In genomic region chr3:177208223-177208622, GRCh38 we compare ENCODE assay signal across 17 cellular contexts. TPM values are rescaled to one million over a fixed set of nuclear protein-coding genes. Genes with fewer than 3 reads are reported as not detected.
DNase-seq lines count a peak whose midpoint lies in the region; ATAC-seq, FAIRE-seq and TF ChIP-seq lines count a peak whose summit lies in the region.
"Had no signal": no experiment of that assay in that cellular context is flagged by ENCODE, and none has a peak within 500 bp of the region (broad histone marks: within the 10 kb centered on the region; RNA-seq: fewer than 3 reads in every experiment).

No MANE protein-coding gene starts in this region.

- H3K9me3 ChIP-seq in Panc1 (ENCODE audit: control insufficient read depth, insufficient read depth, low read depth, low read length) = no peaks in the 10 kb centered on the region
- no peaks in the 10 kb centered on the region for H3K9me3 ChIP-seq in mucosa of rectum (ENCODE audit: control insufficient read depth in 2 of 2, low read length in 2 of 2)

- DNase-seq in Panc1 (ENCODE audit: low read depth, low spot score) = no peak
- DNase-seq in NCI-H2171 (lab: John Stamatoyannopoulos, UW) = no peak
- DNase-seq in AG08395 (ENCODE audit: low spot score) = no peak
- DNase-seq in pons (ENCODE audit: low spot score) = no peak
- DNase-seq: CD8-positive, alpha-beta T cell; DMS 273 treated with DMSO at 0.1 percent for 48 hours; DND-41; EL; GOT3; H7; HFFc6 had no signal

- intact Hi-C loops in Panc1 (cut with micrococcal nuclease; ENCODE audit: unreplicated experiment) = no loop called here

- H3K36me3 ChIP-seq in Panc1 (ENCODE audit: control insufficient read depth, insufficient read depth, low read length) (no peaks in the 10 kb centered on the region), mucosa of rectum (ENCODE audit: control insufficient read depth in 2 of 2, insufficient read depth in 2 of 2, low read length in 2 of 2) (no peaks in the 10 kb centered on the region)

- CTCF ChIA-PET in Panc1 (lab: Charles Lee) = no interaction called here

- H3K4me1 ChIP-seq in Panc1 (ENCODE audit: control insufficient read depth, insufficient read depth, low read length) (peaks cover 7% of the 10 kb centered on the region; the same call in 1 of the 2 replicates), mucosa of rectum (ENCODE audit: control insufficient read depth in 2 of 2, insufficient read depth in 2 of 2, low read length in 2 of 2) (peaks cover 19 to 34% of the 10 kb centered on the region in 2 donors)

- H3K9ac ChIP-seq in mucosa of rectum (ENCODE audit: low read depth in 1 of 2, low read length in 2 of 2) = no peak overlapping the region
- H3K9ac ChIP-seq: BLaER1 treated with 17β-estradiol and CSF1 and Interleukin-3, amounts not matched to agents 10 nM and 100 nM had no signal

- no peak for TF ChIP-seq CTCF in Panc1 (IDR thresholded peaks at IDR 0.05)

- ATAC-seq in Panc1 = no peak
- ATAC-seq: CD8-positive, alpha-beta T cell; GM12878; HCT116 had no signal

- in situ Hi-C loops in Panc1 (cut with HindIII; ENCODE audit: low pct_unique_long_range_greater_than_20kb, low sequenced_read_pairs) = no loop called here

- BruUV-seq in Panc1 (replicated peaks; lab: Mats Ljungman, UMichigan) = no TSS peak

- H3K27ac ChIP-seq in Panc1 (ENCODE audit: low read length) (peak overlapping the region; percentile 41; the same call in 1 of the 2 replicates), mucosa of rectum (ENCODE audit: low read depth in 2 of 2, low read length in 2 of 2) (peak overlapping the region; percentile 23 to 54)
- H3K27ac ChIP-seq: BLaER1 treated with 17β-estradiol and CSF1 and Interleukin-3, amounts not matched to agents 10 nM and 100 nM had no signal

- POLR2A ChIA-PET in Panc1 (lab: Charles Lee) = no interaction called here

- H3K27me3 ChIP-seq in Panc1 (ENCODE audit: control insufficient read depth, insufficient read depth, low read length) (no peaks in the 10 kb centered on the region), mucosa of rectum (ENCODE audit: control insufficient read depth in 2 of 2, insufficient read depth in 2 of 2, low read length in 2 of 2) (no peaks in the 10 kb centered on the region)
- H3K27me3 ChIP-seq: BLaER1 treated with 17β-estradiol and CSF1 and Interleukin-3, amounts not matched to agents 10 nM and 100 nM had no signal

- no peak overlapping the region for H3K4me3 ChIP-seq in Panc1 (ENCODE audit: low read depth in 2 of 2, low read length in 2 of 2)
- no peak overlapping the region for H3K4me3 ChIP-seq in mucosa of rectum (ENCODE audit: low read length in 2 of 2)
- H3K4me3 ChIP-seq: BLaER1 treated with 17β-estradiol and CSF1 and Interleukin-3, amounts not matched to agents 10 nM and 100 nM; GM12878 had no signal

- FAIRE-seq in A204.1 (lab: Jason Lieb, UNC) = peak; percentile 30
- FAIRE-seq: GM12878, HTR-8/SVneo had no signal

RNA-seq across cellular contexts. Expression of gene TBL1XR1, which starts 10.9 kb away (rescaled TPM):
- total RNA-seq in Panc1 (2021; ENCODE audit: unreplicated experiment) = 192 TPM
- polyA plus RNA-seq in Panc1 (2012; ENCODE audit: insufficient read length) = 57.6 TPM
